Comparison of ENCODE assay signal across 20 cellular contexts in the genomic region with DNA sequence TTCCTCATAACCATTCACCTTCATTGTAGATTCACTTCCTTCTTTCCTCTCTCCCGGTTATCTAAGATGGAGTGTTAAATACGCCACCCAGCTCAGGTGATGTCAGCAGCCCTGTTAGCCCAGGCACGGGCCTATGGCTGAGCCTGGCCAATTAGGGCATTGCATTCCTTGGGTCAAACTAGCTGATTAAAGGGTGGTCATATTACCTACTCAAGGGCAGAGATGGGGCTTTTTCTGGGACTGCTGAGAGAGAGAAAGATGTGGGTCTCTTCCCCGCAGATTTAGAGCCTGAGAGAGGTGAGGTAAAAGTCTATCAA. TPM values are rescaled to one million over a fixed set of nuclear protein-coding genes. Genes with fewer than 3 reads are reported as not detected.
DNase-seq lines count a peak whose midpoint lies in the region; ATAC-seq and TF ChIP-seq lines count a peak whose summit lies in the region.
"Had no signal": no experiment of that assay in that cellular context is flagged by ENCODE, and none has a peak within 500 bp of the region (broad histone marks: within the 10 kb centered on the region; RNA-seq: fewer than 3 reads in every experiment).

No MANE protein-coding gene starts in this region.

- H3K56ac ChIP-seq in H9 (ENCODE audit: insufficient read length, low read depth, low read length): no peak overlapping the region

- peaks cover 13% of the 10 kb centered on the region; the same call in 1 of the 2 replicates for H3K4me1 ChIP-seq in H9 (ENCODE audit: insufficient read depth, low read length)
- H3K4me1 ChIP-seq in smooth muscle cell (ENCODE audit: low read depth): peaks cover 6% of the 10 kb centered on the region
- H3K4me1 ChIP-seq: prostate gland had no signal

- H3K23me2 ChIP-seq in H9 (ENCODE audit: insufficient read length, low read depth, low read length, poor library complexity, severe bottlenecking): no peaks in the 10 kb centered on the region

- no peak overlapping the region for H3K4ac ChIP-seq in H9 (ENCODE audit: low read depth, low read length)

- H2BK15ac ChIP-seq in H9 (ENCODE audit: low read depth, low read length): no peak overlapping the region

- H3T11ph ChIP-seq in H9 (ENCODE audit: low read length): no peak overlapping the region

- no peaks in the 10 kb centered on the region for H3K36me3 ChIP-seq in smooth muscle cell (ENCODE audit: low read depth)
- H3K36me3 ChIP-seq: esophagus squamous epithelium, prostate gland, uterus had no signal

- no peak overlapping the region for H3K4me3 ChIP-seq in smooth muscle cell
- H3K4me3 ChIP-seq: esophagus squamous epithelium, prostate gland, uterus had no signal

- H3K27ac Mint-ChIP-seq in H9: peak overlapping the region; percentile 18 to 59 (median 35); a peak in 5 of 7 replicates
- H3K27ac Mint-ChIP-seq: activated naive CD8-positive, alpha-beta T cell treated with anti-CD3 and anti-CD28 coated beads, Interleukin-2, amount 50 U/mL, for 24 hours; CD4-positive, alpha-beta T cell; T-helper 2 cell treated with Interferon-gamma antibody and Interleukin-4, amounts not matched to agents 5 μg/mL and 100 μg/mL, for 36 hours had no signal

- H4K91ac ChIP-seq in H9 (ENCODE audit: insufficient read length, low read depth, low read length): no peak overlapping the region

- DNase-seq in H9 (peak; percentile 71), RWPE1 (ENCODE audit: low spot score) (no peak), iPS-NIHi7 (ENCODE audit: extremely low spot score) (peak; percentile 61), smooth muscle cell (lab: John Stamatoyannopoulos, UW; ENCODE audit: unreplicated experiment) (no peak), UCSD-AML1 (lab: John Stamatoyannopoulos, UW; ENCODE audit: unreplicated experiment) (no peak), NCI-H446 treated with DMSO at 0.1 percent for 48 hours (lab: John Stamatoyannopoulos, UW) (no peak)
- DNase-seq: activated CD4-positive, alpha-beta T cell treated with anti-CD3 and anti-CD28 coated beads, Interleukin-2, amount 50 U/mL, for 4 hours; activated effector memory CD4-positive, alpha-beta T cell treated with anti-CD3 and anti-CD28 coated beads, Interleukin-2, amount 50 U/mL, for 16 hours; activated naive CD8-positive, alpha-beta T cell treated with anti-CD3 and anti-CD28 coated beads, Interleukin-2, amount 50 U/mL, for 24 hours; CD4-positive, alpha-beta T cell; DMS153; effector memory CD4-positive, alpha-beta T cell; esophagus squamous epithelium; NCI-H187 treated with DMSO at 0.1 percent for 48 hours; SK-N-SH; uterus had no signal

- H3K36me3 Mint-ChIP-seq in H9 (ENCODE audit: insufficient read depth in 1 of 3, low read depth in 3 of 3): peaks cover 0 to 4% (median 3%) of the 10 kb centered on the region in 3 experiments; a peak in 2 of 7 replicates

- no peaks in the 10 kb centered on the region for H4K20me1 ChIP-seq in H9 (ENCODE audit: control insufficient read depth, insufficient read depth, insufficient read length)
- no peaks in the 10 kb centered on the region for H4K20me1 ChIP-seq in smooth muscle cell (ENCODE audit: low read depth)

- H3K27ac ChIP-seq in H9 (ENCODE audit: insufficient read length, low read depth, low read length) (peak overlapping the region; percentile 31), RWPE1 (peak overlapping the region; percentile 94), smooth muscle cell (ENCODE audit: low read depth) (no peak overlapping the region)
- H3K27ac ChIP-seq: prostate gland, uterus had no signal

- no peak overlapping the region for H2BK12ac ChIP-seq in H9 (ENCODE audit: insufficient read length, low read depth, low read length)

- no peak overlapping the region for H3K14ac ChIP-seq in H9 (ENCODE audit: insufficient read depth, low read length)

- no peak overlapping the region for H3K4me2 ChIP-seq in H9 (ENCODE audit: insufficient read depth, insufficient read length, low read length)
- H3K4me2 ChIP-seq in smooth muscle cell: peak overlapping the region; percentile 39
- H3K4me2 ChIP-seq: SK-N-SH had no signal

- no peaks in the 10 kb centered on the region for H3K79me2 ChIP-seq in H9 (ENCODE audit: insufficient read depth, low read length)
- no peaks in the 10 kb centered on the region for H3K79me2 ChIP-seq in smooth muscle cell (ENCODE audit: low read depth)

- CTCF ChIA-PET in RWPE1 (lab: Yijun Ruan, JAX): interaction anchor here (0.7 kb wide), 1 partner anchor 69 kb away, joined by 3 read pairs; no protein-coding TSS in a partner anchor

- no peak overlapping the region for H2BK5ac ChIP-seq in H9 (ENCODE audit: insufficient read length, low read length)

- H3K27me3 Mint-ChIP-seq in H9 (ENCODE audit: low read depth): no peaks in the 10 kb centered on the region
- H3K27me3 Mint-ChIP-seq: activated naive CD8-positive, alpha-beta T cell treated with anti-CD3 and anti-CD28 coated beads, Interleukin-2, amount 50 U/mL, for 24 hours; CD4-positive, alpha-beta T cell had no signal

- H3K23ac ChIP-seq in H9 (ENCODE audit: insufficient read length, low read depth, low read length): no peak overlapping the region

- TF ChIP-seq CTCF in H9 (conservative IDR thresholded peaks at IDR 0.05) (no peak), RWPE1 (conservative IDR thresholded peaks at IDR 0.05; ENCODE audit: low read depth) (no peak), smooth muscle cell (IDR thresholded peaks at IDR 0.05; ENCODE audit: borderline replicate concordance, insufficient read depth, poor library complexity, severe bottlenecking) (no peak)

- no peak overlapping the region for H2BK20ac ChIP-seq in H9 (ENCODE audit: low read depth, low read length, poor library complexity, severe bottlenecking)

- H2AFZ ChIP-seq in H9 (ENCODE audit: low read length): no peak overlapping the region
- H2AFZ ChIP-seq in smooth muscle cell (ENCODE audit: low read depth): no peak overlapping the region

- H3K9ac ChIP-seq in H9 (ENCODE audit: extremely low read depth, insufficient read length, low read length): no peak overlapping the region
- H3K9ac ChIP-seq in smooth muscle cell (ENCODE audit: low read depth): no peak overlapping the region
- H3K9ac ChIP-seq: SK-N-SH had no signal

- no peak overlapping the region for H2AK5ac ChIP-seq in H9 (ENCODE audit: insufficient read length, low read length)

- H4K5ac ChIP-seq in H9 (ENCODE audit: insufficient read length, low read depth, low read length): no peak overlapping the region

- H3K27me3 ChIP-seq in H9 (ENCODE audit: insufficient read depth, low read length) (no peaks in the 10 kb centered on the region), smooth muscle cell (ENCODE audit: low read depth) (no peaks in the 10 kb centered on the region)
- H3K27me3 ChIP-seq: uterus had no signal

- peaks cover 0 to 5% of the 10 kb centered on the region in 2 experiments; a peak in 3 of 5 replicates for H3K9me3 Mint-ChIP-seq in H9
- H3K9me3 Mint-ChIP-seq: activated naive CD8-positive, alpha-beta T cell treated with anti-CD3 and anti-CD28 coated beads, Interleukin-2, amount 50 U/mL, for 24 hours; CD4-positive, alpha-beta T cell; neural crest cell; T-helper 2 cell treated with Interferon-gamma antibody and Interleukin-4, amounts not matched to agents 5 μg/mL and 100 μg/mL, for 36 hours had no signal

- POLR2A ChIA-PET in RWPE1 (lab: Yijun Ruan, JAX; ENCODE audit: low non-redundant PET): no interaction called here

- H2BK120ac ChIP-seq in H9 (ENCODE audit: low read depth, low read length, poor library complexity, severe bottlenecking): no peak overlapping the region

- no peak overlapping the region for H3K18ac ChIP-seq in H9 (ENCODE audit: insufficient read length, low read depth, low read length)

- ATAC-seq in GM21825 (IDR thresholded peaks at IDR 0.05; ENCODE audit: unreplicated experiment): no peak
- ATAC-seq: activated naive CD8-positive, alpha-beta T cell treated with anti-CD3 and anti-CD28 coated beads, Interleukin-2, amount 50 U/mL, for 24 hours had no signal

- no peak overlapping the region for H4K8ac ChIP-seq in H9 (replicated peaks; ENCODE audit: insufficient read length, low read depth, low read length)

- no peaks in the 10 kb centered on the region for H3F3A ChIP-seq in smooth muscle cell (ENCODE audit: low read depth)

- WGBS in H9 (ENCODE audit: extremely low coverage, insufficient read length, low lambda C conversion rate): no CpG with 5 or more reads among the region's 4 CpGs
- WGBS in smooth muscle cell (ENCODE audit: low lambda C conversion rate): 59% methylated on average over 4 of the region's 4 CpGs

- no peaks in the 10 kb centered on the region for H3K79me1 ChIP-seq in H9 (ENCODE audit: insufficient read depth, low read depth, low read length, poor library complexity, severe bottlenecking)

- H3K9me3 ChIP-seq in H9 (ENCODE audit: control insufficient read depth, low read depth, low read length) (no peaks in the 10 kb centered on the region), smooth muscle cell (replicated peaks; ENCODE audit: low read depth) (no peaks in the 10 kb centered on the region)
- H3K9me3 ChIP-seq: esophagus squamous epithelium, prostate gland, SK-N-SH, uterus had no signal

- H3K4me3 Mint-ChIP-seq in H9: no peak overlapping the region
- H3K4me3 Mint-ChIP-seq: activated naive CD8-positive, alpha-beta T cell treated with anti-CD3 and anti-CD28 coated beads, Interleukin-2, amount 50 U/mL, for 24 hours; CD4-positive, alpha-beta T cell; neural crest cell; T-helper 2 cell treated with Interferon-gamma antibody and Interleukin-4, amounts not matched to agents 5 μg/mL and 100 μg/mL, for 36 hours had no signal

- H3K4me1 Mint-ChIP-seq in H9: peaks cover 23 to 27% of the 10 kb centered on the region in 2 experiments
- H3K4me1 Mint-ChIP-seq: neural crest cell had no signal

RNA-seq across cellular contexts. Expression of a gene that starts 39.9 kb away (rescaled TPM):
- total RNA-seq in H9 (2021) (5.4 and 6.5 TPM in 2 replicates), smooth muscle cell (17.9 and 24.8 TPM in 2 replicates)
- 12.6 and 15.8 TPM in 2 replicates for polyA plus RNA-seq in smooth muscle cell

Comparison
In these comparisons a context has a peak if more than half of its experiments do, and no peak if none do; other contexts are left out.
1. DNase-seq: peak in H9 (single experiment) and iPS-NIHi7 (single experiment); none in RWPE1 (single experiment), smooth muscle cell (single experiment), UCSD-AML1 (single experiment) and NCI-H446 treated with DMSO at 0.1 percent for 48 hours (single experiment).